14 cellular contexts compared by ENCODE assay signal in genomic region chr2:157442636-157443035, GRCh38. TPM values are rescaled to one million over a fixed set of nuclear protein-coding genes. Genes with fewer than 3 reads are reported as not detected.
A peak's percentile ranks its signal among the peaks of the same experiment; 100 is the strongest.
DNase-seq lines count a peak whose midpoint lies in the region; ATAC-seq and TF ChIP-seq lines count a peak whose summit lies in the region.
"Had no signal": no experiment of that assay in that cellular context is flagged by ENCODE, and none has a peak within 500 bp of the region (broad histone marks: within the 10 kb centered on the region; RNA-seq: fewer than 3 reads in every experiment).

No MANE protein-coding gene starts in this region.

- peak overlapping the region; percentile 80 for H3K4me3 ChIP-seq in CD8-positive, alpha-beta T cell (ENCODE audit: low read depth, low read length)
- H3K4me3 ChIP-seq: thyroid gland had no signal

- no peaks in the 10 kb centered on the region for H4K20me1 ChIP-seq in H9 (ENCODE audit: control insufficient read depth, insufficient read depth, insufficient read length)

- H3K4me1 Mint-ChIP-seq in CD8-positive, alpha-beta T cell (ENCODE audit: low read depth): peaks cover 42% of the 10 kb centered on the region
- peaks cover 30 to 44% (median 36%) of the 10 kb centered on the region in 3 donors for H3K4me1 Mint-ChIP-seq in IgD-negative memory B cell
- H3K4me1 Mint-ChIP-seq in activated naive CD8-positive, alpha-beta T cell treated with anti-CD3 and anti-CD28 coated beads, Interleukin-2, amount 10 ng/mL, durations not matched to agents 7 days and 5 days: peaks cover 33% of the 10 kb centered on the region
- H3K4me1 Mint-ChIP-seq in natural killer cell treated with Interleukin-12 subunit alpha and Interleukin-12 subunit beta and Interleukin-15 and Interleukin-18, amount 100 ng/mL, for 72 hours (ENCODE audit: low read depth in 2 of 2): peaks cover 38 to 66% of the 10 kb centered on the region in 2 donors
- H3K4me1 Mint-ChIP-seq in H9: no peaks in the 10 kb centered on the region

- no peak overlapping the region for H2AK5ac ChIP-seq in H9 (ENCODE audit: insufficient read length, low read length)

- H3K27me3 Mint-ChIP-seq in CD8-positive, alpha-beta T cell (ENCODE audit: low read depth): no peaks in the 10 kb centered on the region
- H3K27me3 Mint-ChIP-seq in IgD-negative memory B cell (no peaks in the 10 kb centered on the region), H9 (ENCODE audit: low read depth) (no peaks in the 10 kb centered on the region)
- H3K27me3 Mint-ChIP-seq in activated naive CD8-positive, alpha-beta T cell treated with anti-CD3 and anti-CD28 coated beads, Interleukin-2, amount 10 ng/mL, durations not matched to agents 7 days and 5 days: no peaks in the 10 kb centered on the region
- no peaks in the 10 kb centered on the region for H3K27me3 Mint-ChIP-seq in natural killer cell treated with Interleukin-12 subunit alpha and Interleukin-12 subunit beta and Interleukin-15 and Interleukin-18, amount 100 ng/mL, for 72 hours

- intact Hi-C loops in CD8-positive, alpha-beta T cell (cut with DNase I, micrococcal nuclease): loop anchor here (1.0 to 10.0 kb wide), 6 partner anchors 9 to 1108 kb away; partner anchors contain the start of genes NR4A2 (in 2 of the 2), ACVR1 (in 1 of the 2), ACVR1C (in 1 of the 2) and CCDC148 (in 1 of the 2)

- no peak overlapping the region for H4K91ac ChIP-seq in H9 (ENCODE audit: insufficient read length, low read depth, low read length)

- no peak overlapping the region for H3K4me2 ChIP-seq in H9 (ENCODE audit: insufficient read depth, insufficient read length, low read length)

- H3K14ac ChIP-seq in H9 (ENCODE audit: insufficient read depth, low read length): no peak overlapping the region

- DNase-seq in CD8-positive, alpha-beta T cell: no peak
- DNase-seq in activated naive CD8-positive, alpha-beta T cell treated with anti-CD3 and anti-CD28 coated beads, Interleukin-2, amount 10 ng/mL, durations not matched to agents 7 days and 5 days: no peak
- DNase-seq in natural killer cell treated with Interleukin-12 subunit alpha and Interleukin-12 subunit beta and Interleukin-15 and Interleukin-18, amount 100 ng/mL, for 72 hours (ENCODE audit: low spot score): no peak
- DNase-seq in H9: no peak
- DNase-seq in DMS53 treated with DMSO at 0.1 percent for 48 hours (lab: John Stamatoyannopoulos, UW; ENCODE audit: unreplicated experiment): no peak
- DNase-seq: activated gamma-delta T cell treated with Interleukin-2 at 50 U/mL for 16 hours, NCI-H1436 treated with DMSO at 0.1 percent for 48 hours, NCI-H82, thyroid gland had no signal

- H4K8ac ChIP-seq in H9 (replicated peaks; ENCODE audit: insufficient read length, low read depth, low read length): no peak overlapping the region

- peaks cover 21% of the 10 kb centered on the region for H3K4me1 ChIP-seq in CD8-positive, alpha-beta T cell (ENCODE audit: insufficient read depth, low read length)
- no peaks in the 10 kb centered on the region for H3K4me1 ChIP-seq in H9 (ENCODE audit: insufficient read depth, low read length)
- H3K4me1 ChIP-seq: thyroid gland had no signal

- H2BK5ac ChIP-seq in H9 (ENCODE audit: insufficient read length, low read length): no peak overlapping the region

- no peaks in the 10 kb centered on the region for H3K9me3 ChIP-seq in CD8-positive, alpha-beta T cell (ENCODE audit: low read length)
- no peaks in the 10 kb centered on the region for H3K9me3 ChIP-seq in H9 (ENCODE audit: control insufficient read depth, low read depth, low read length)
- H3K9me3 ChIP-seq: thyroid gland had no signal

- no peak overlapping the region for H3K18ac ChIP-seq in H9 (ENCODE audit: insufficient read length, low read depth, low read length)

- H2AFZ ChIP-seq in H9 (ENCODE audit: low read length): no peak overlapping the region

- H3T11ph ChIP-seq in H9 (ENCODE audit: low read length): no peak overlapping the region

- no peaks in the 10 kb centered on the region for H3K23me2 ChIP-seq in H9 (ENCODE audit: insufficient read length, low read depth, low read length, poor library complexity, severe bottlenecking)

- H3K36me3 Mint-ChIP-seq in CD8-positive, alpha-beta T cell: peaks cover 68% of the 10 kb centered on the region
- H3K36me3 Mint-ChIP-seq in IgD-negative memory B cell: peaks cover 19% of the 10 kb centered on the region
- H3K36me3 Mint-ChIP-seq in activated naive CD8-positive, alpha-beta T cell treated with anti-CD3 and anti-CD28 coated beads, Interleukin-2, amount 10 ng/mL, durations not matched to agents 7 days and 5 days: peaks cover 56% of the 10 kb centered on the region
- peaks cover 61% of the 10 kb centered on the region for H3K36me3 Mint-ChIP-seq in natural killer cell treated with Interleukin-12 subunit alpha and Interleukin-12 subunit beta and Interleukin-15 and Interleukin-18, amount 100 ng/mL, for 72 hours
- no peaks in the 10 kb centered on the region for H3K36me3 Mint-ChIP-seq in H9 (ENCODE audit: insufficient read depth in 1 of 3, low read depth in 3 of 3)

- no peak overlapping the region for H2BK20ac ChIP-seq in H9 (ENCODE audit: low read depth, low read length, poor library complexity, severe bottlenecking)

- H3K23ac ChIP-seq in H9 (ENCODE audit: insufficient read length, low read depth, low read length): no peak overlapping the region

- no CpG with 5 or more reads among the region's 5 CpGs for WGBS in H9 (ENCODE audit: extremely low coverage, insufficient read length, low lambda C conversion rate)

- peak overlapping the region; percentile 88 for H3K27ac ChIP-seq in CD8-positive, alpha-beta T cell (ENCODE audit: low read depth, low read length)
- H3K27ac ChIP-seq in H9 (ENCODE audit: insufficient read length, low read depth, low read length): no peak overlapping the region
- H3K27ac ChIP-seq: thyroid gland had no signal

- no peak overlapping the region for H4K5ac ChIP-seq in H9 (ENCODE audit: insufficient read length, low read depth, low read length)

- no peaks in the 10 kb centered on the region for H3K79me1 ChIP-seq in H9 (ENCODE audit: insufficient read depth, low read depth, low read length, poor library complexity, severe bottlenecking)

- no peak overlapping the region for H3K9ac ChIP-seq in H9 (ENCODE audit: extremely low read depth, insufficient read length, low read length)

- no peak overlapping the region for H3K56ac ChIP-seq in H9 (ENCODE audit: insufficient read length, low read depth, low read length)

- H3K27me3 ChIP-seq in CD8-positive, alpha-beta T cell (ENCODE audit: insufficient read depth, low read length): no peaks in the 10 kb centered on the region
- H3K27me3 ChIP-seq in H9 (ENCODE audit: insufficient read depth, low read length): no peaks in the 10 kb centered on the region
- H3K27me3 ChIP-seq: thyroid gland had no signal

- no peak for ATAC-seq in CD8-positive, alpha-beta T cell
- no peak for ATAC-seq in activated naive CD8-positive, alpha-beta T cell treated with anti-CD3 and anti-CD28 coated beads, Interleukin-2, amount 10 ng/mL, durations not matched to agents 7 days and 5 days (ENCODE audit: low read depth)
- no peak for ATAC-seq in natural killer cell treated with Interleukin-12 subunit alpha and Interleukin-12 subunit beta and Interleukin-15 and Interleukin-18, amount 100 ng/mL, for 72 hours
- ATAC-seq in HG03025 (IDR thresholded peaks at IDR 0.05; ENCODE audit: low FRiP score, unreplicated experiment) (no peak), HG03520 (IDR thresholded peaks at IDR 0.05; ENCODE audit: unreplicated experiment) (no peak)

- H3K36me3 ChIP-seq in CD8-positive, alpha-beta T cell (ENCODE audit: insufficient read depth, low read length): peaks cover 14% of the 10 kb centered on the region
- H3K36me3 ChIP-seq: thyroid gland had no signal

- no peak overlapping the region for H2BK15ac ChIP-seq in H9 (ENCODE audit: low read depth, low read length)

- H3K79me2 ChIP-seq in H9 (ENCODE audit: insufficient read depth, low read length): no peaks in the 10 kb centered on the region

- POLR2A ChIA-PET in CD8-positive, alpha-beta T cell (lab: Charles Lee): interaction anchor here (0.6 to 7.3 kb wide), 10 partner anchors 10 to 569 kb away, joined by 3 to 83 read pairs (median 8); no protein-coding TSS in a partner anchor
- POLR2A ChIA-PET in activated naive CD8-positive, alpha-beta T cell treated with anti-CD3 and anti-CD28 coated beads, Interleukin-2, amount 10 ng/mL, durations not matched to agents 7 days and 5 days (lab: Charles Lee): interaction anchor here (1.0 to 16.5 kb wide), 14 partner anchors 11 to 115 kb away, joined by 3 to 470 read pairs (median 9); no protein-coding TSS in a partner anchor

- H3K4me3 Mint-ChIP-seq in CD8-positive, alpha-beta T cell: peak overlapping the region; percentile 91
- H3K4me3 Mint-ChIP-seq in IgD-negative memory B cell: peak overlapping the region; percentile 89 to 99 (median 98)
- peak overlapping the region; percentile 90 for H3K4me3 Mint-ChIP-seq in activated naive CD8-positive, alpha-beta T cell treated with anti-CD3 and anti-CD28 coated beads, Interleukin-2, amount 10 ng/mL, durations not matched to agents 7 days and 5 days
- H3K4me3 Mint-ChIP-seq in natural killer cell treated with Interleukin-12 subunit alpha and Interleukin-12 subunit beta and Interleukin-15 and Interleukin-18, amount 100 ng/mL, for 72 hours: peak overlapping the region; percentile 99
- H3K4me3 Mint-ChIP-seq in H9: no peak overlapping the region

- no peak overlapping the region for H2BK12ac ChIP-seq in H9 (ENCODE audit: insufficient read length, low read depth, low read length)

- no peak for TF ChIP-seq CTCF in CD8-positive, alpha-beta T cell (IDR thresholded peaks at IDR 0.05)
- TF ChIP-seq CTCF in H9 (conservative IDR thresholded peaks at IDR 0.05): no peak

- CTCF ChIA-PET in CD8-positive, alpha-beta T cell (lab: Charles Lee): interaction anchor here (0.9 to 17.8 kb wide), 9 partner anchors 11 to 111 kb away, joined by 3 to 303 read pairs (median 4); partner anchors contain the start of gene ERMN

- peak overlapping the region; percentile 98 for H3K27ac Mint-ChIP-seq in CD8-positive, alpha-beta T cell
- H3K27ac Mint-ChIP-seq in IgD-negative memory B cell (peak overlapping the region; percentile 87 to 98 (median 98)), H9 (no peak overlapping the region)
- H3K27ac Mint-ChIP-seq in activated naive CD8-positive, alpha-beta T cell treated with anti-CD3 and anti-CD28 coated beads, Interleukin-2, amount 10 ng/mL, durations not matched to agents 7 days and 5 days: peak overlapping the region; percentile 92
- peak overlapping the region; percentile 99 for H3K27ac Mint-ChIP-seq in natural killer cell treated with Interleukin-12 subunit alpha and Interleukin-12 subunit beta and Interleukin-15 and Interleukin-18, amount 100 ng/mL, for 72 hours

- no peak overlapping the region for H2BK120ac ChIP-seq in H9 (ENCODE audit: low read depth, low read length, poor library complexity, severe bottlenecking)

- H3K9me3 Mint-ChIP-seq in CD8-positive, alpha-beta T cell: no peaks in the 10 kb centered on the region
- no peaks in the 10 kb centered on the region for H3K9me3 Mint-ChIP-seq in IgD-negative memory B cell
- no peaks in the 10 kb centered on the region for H3K9me3 Mint-ChIP-seq in activated naive CD8-positive, alpha-beta T cell treated with anti-CD3 and anti-CD28 coated beads, Interleukin-2, amount 10 ng/mL, durations not matched to agents 7 days and 5 days
- H3K9me3 Mint-ChIP-seq in natural killer cell treated with Interleukin-12 subunit alpha and Interleukin-12 subunit beta and Interleukin-15 and Interleukin-18, amount 100 ng/mL, for 72 hours: no peaks in the 10 kb centered on the region
- no peaks in the 10 kb centered on the region for H3K9me3 Mint-ChIP-seq in H9

- H3K4ac ChIP-seq in H9 (ENCODE audit: low read depth, low read length): no peak overlapping the region

RNA-seq across cellular contexts. Expression of gene CYTIP, which starts 1.3 kb away (rescaled TPM):
- total RNA-seq in CD8-positive, alpha-beta T cell: 100 to 1,000 TPM; 425 to 430 TPM
- polyA plus RNA-seq in IgD-negative memory B cell: 83.6 TPM
- 100 to 1,000 TPM; 233 to 238 TPM for total RNA-seq in activated naive CD8-positive, alpha-beta T cell treated with anti-CD3 and anti-CD28 coated beads, Interleukin-2, amount 10 ng/mL, durations not matched to agents 7 days and 5 days
- total RNA-seq in natural killer cell treated with Interleukin-12 subunit alpha and Interleukin-12 subunit beta and Interleukin-15 and Interleukin-18, amount 100 ng/mL, for 72 hours: 1,000 to 10,000 TPM in 1 of 2 donors, 100 to 1,000 TPM in 1; 755 to 1,319 TPM
- 0.09 and 0.28 TPM in 2 replicates for total RNA-seq in H9 (2021)
- total RNA-seq: HT1080, SK-MEL-5 had no signal

Comparison
In these comparisons a context has a peak if more than half of its experiments do, and no peak if none do; other contexts are left out.
1. H3K27ac Mint-ChIP-seq: peak in CD8-positive, alpha-beta T cell (single experiment), IgD-negative memory B cell (3 of 3), activated naive CD8-positive, alpha-beta T cell treated with anti-CD3 and anti-CD28 coated beads, Interleukin-2, amount 10 ng/mL, durations not matched to agents 7 days and 5 days (single experiment) and natural killer cell treated with Interleukin-12 subunit alpha and Interleukin-12 subunit beta and Interleukin-15 and Interleukin-18, amount 100 ng/mL, for 72 hours (2 of 2); none in H9 (0 of 3).
2. H3K4me3 Mint-ChIP-seq: peak in CD8-positive, alpha-beta T cell (single experiment), IgD-negative memory B cell (4 of 4), activated naive CD8-positive, alpha-beta T cell treated with anti-CD3 and anti-CD28 coated beads, Interleukin-2, amount 10 ng/mL, durations not matched to agents 7 days and 5 days (single experiment) and natural killer cell treated with Interleukin-12 subunit alpha and Interleukin-12 subunit beta and Interleukin-15 and Interleukin-18, amount 100 ng/mL, for 72 hours (single experiment); none in H9 (0 of 2).
3. RNA of gene CYTIP, which starts 1.3 kb away (total RNA-seq): 755 to 1,319 TPM in natural killer cell treated with Interleukin-12 subunit alpha and Interleukin-12 subunit beta and Interleukin-15 and Interleukin-18, amount 100 ng/mL, for 72 hours, 425 to 430 TPM in CD8-positive, alpha-beta T cell and 233 to 238 TPM in activated naive CD8-positive, alpha-beta T cell treated with anti-CD3 and anti-CD28 coated beads, Interleukin-2, amount 10 ng/mL, durations not matched to agents 7 days and 5 days; 0.09 to 0.28 TPM in H9; every median in the first group is over 100 times any median in the second.